ENCODE assay signal across 13 cellular contexts in genomic region chrX:112614640-112615039, GRCh38.
DNase-seq lines count a peak whose midpoint lies in the region; ATAC-seq, FAIRE-seq and TF ChIP-seq lines count a peak whose summit lies in the region.
"Had no signal": no experiment of that assay in that cellular context is flagged by ENCODE, and none has a peak within 500 bp of the region (broad histone marks: within the 10 kb centered on the region; RNA-seq: fewer than 3 reads in every experiment).

No MANE protein-coding gene starts in this region.

- no peak overlapping the region for H3K4me2 ChIP-seq in GM12878 (ENCODE audit: control insufficient read depth, insufficient read depth)

- in situ Hi-C loops in GM12878 (cut with MboI): no loop called here

- no peak for TF ChIP-seq POLR2A in GM12878 (IDR thresholded peaks at IDR 0.05; ENCODE audit: low read depth, low read length)

- TF ChIP-seq RAD21 in GM12878 (IDR thresholded peaks at IDR 0.05; ENCODE audit: insufficient read depth, low read depth, low read length): no peak

- H3K36me3 ChIP-seq in GM12878 (ENCODE audit: control insufficient read depth in 2 of 2, insufficient read depth in 2 of 2, low read length in 1 of 2): no peaks in the 10 kb centered on the region
- H3K36me3 ChIP-seq: prostate gland had no signal

- CTCF ChIA-PET in GM12878 (lab: Yijun Ruan, JAX): no interaction called here

- 16% methylated on average over 2 of the region's 2 CpGs for WGBS in GM12878 (ENCODE audit: insufficient coverage, insufficient replicate concordance, low lambda C conversion rate, missing lambda C conversion rate)

- no peaks in the 10 kb centered on the region for H3K79me2 ChIP-seq in GM12878 (ENCODE audit: control insufficient read depth, insufficient read depth, low read length)

- ATAC-seq in GM18861 (IDR thresholded peaks at IDR 0.05; ENCODE audit: unreplicated experiment): peak; percentile 87
- peak; percentile 90 for ATAC-seq in HG03066 (IDR thresholded peaks at IDR 0.05; ENCODE audit: low read depth, unreplicated experiment)
- ATAC-seq in GM12878: peak; percentile 57
- no peak for ATAC-seq in HG03039 (IDR thresholded peaks at IDR 0.05; ENCODE audit: unreplicated experiment)
- ATAC-seq: left colon had no signal

- POLR2A ChIA-PET in GM12878 (lab: Charles Lee): interaction anchor here (0.6 kb wide), 1 partner anchor 12 kb away, joined by 4 read pairs; no protein-coding TSS in a partner anchor

- no TSS peak for BruUV-seq in GM12878 (replicated peaks; lab: Mats Ljungman, UMichigan)

- intact Hi-C loops in GM12878 (cut with micrococcal nuclease; ENCODE audit: unreplicated experiment): no loop called here

- H3K4me3 ChIP-seq in GM12878: no peak overlapping the region
- H3K4me3 ChIP-seq: prostate gland had no signal

- no peak for TF ChIP-seq EP300 in GM12878 (IDR thresholded peaks at IDR 0.05; ENCODE audit: borderline replicate concordance in 1 of 2, control insufficient read depth in 1 of 2, low read depth in 2 of 2, low read length in 2 of 2)

- RAD21 ChIA-PET in GM12878 (lab: Charles Lee; ENCODE audit: unreplicated experiment): interaction anchor here (1.3 kb wide), 1 partner anchor 237 kb away, joined by 3 read pairs; no protein-coding TSS in a partner anchor

- FAIRE-seq in GM12878 (lab: Jason Lieb, UNC): no peak
- FAIRE-seq: GM12892 had no signal

- SMC1A ChIA-PET in GM12878 (lab: Charles Lee; ENCODE audit: uncharacterized antibody, unreplicated experiment): interaction anchor here (0.6 to 1.4 kb wide), 4 partner anchors 11 to 248 kb away, joined by 3 to 4 read pairs (median 3); no protein-coding TSS in a partner anchor

- H3K9ac ChIP-seq in GM12878 (ENCODE audit: control insufficient read depth, insufficient read depth, low read length): no peak overlapping the region

- TF ChIP-seq CTCF in GM12878 (IDR thresholded peaks at IDR 0.05 in 2 of 3, conservative IDR thresholded peaks at IDR 0.05 in 1 of 3; ENCODE audit: control insufficient read depth in 2 of 3, extremely low read depth in 1 of 3, insufficient read depth in 1 of 3, low read depth in 3 of 3, low read length in 3 of 3): no peak

- no peak overlapping the region for H3K27ac ChIP-seq in GM12878 (ENCODE audit: control insufficient read depth, insufficient read depth)
- H3K27ac ChIP-seq: prostate gland had no signal

- no peaks in the 10 kb centered on the region for H3K4me1 ChIP-seq in GM12878 (ENCODE audit: control insufficient read depth, insufficient read depth, low read length)
- H3K4me1 ChIP-seq: prostate gland had no signal

- no peaks in the 10 kb centered on the region for H4K20me1 ChIP-seq in GM12878 (ENCODE audit: control insufficient read depth, insufficient read depth)

- DNase-seq in GM12878 (ENCODE audit: low read depth, low spot score) (no peak), kidney glomerular epithelial cell (lab: John Stamatoyannopoulos, UW) (peak; percentile 6), NCI-H1048 (lab: John Stamatoyannopoulos, UW) (no peak), NCI-H1436 (lab: John Stamatoyannopoulos, UW) (no peak), DMS53 (lab: John Stamatoyannopoulos, UW) (no peak)
- DNase-seq: activated CD4-positive, alpha-beta T cell treated with anti-CD3 and anti-CD28 coated beads, Interleukin-2, amount 50 U/mL, for 48 hours; dermis blood vessel endothelial cell; left colon had no signal

- H2AFZ ChIP-seq in GM12878 (ENCODE audit: control insufficient read depth, low read depth, low read length): no peak overlapping the region

- no peaks in the 10 kb centered on the region; the same call in 2 of the 3 replicates for H3K9me3 ChIP-seq in GM12878 (replicated peaks; ENCODE audit: control insufficient read depth, insufficient read depth, low read length)
- H3K9me3 ChIP-seq: prostate gland had no signal

- no peaks in the 10 kb centered on the region for H3K27me3 ChIP-seq in GM12878 (replicated peaks in 1 of 2; ENCODE audit: control insufficient read depth in 2 of 2, insufficient read depth in 2 of 2, low read length in 1 of 2)

TF ChIP-seq in GM12878, 131 proteins besides CTCF, POLR2A, EP300 and RAD21 (continues in another document):
- TF ChIP-seq, protein P1, sequence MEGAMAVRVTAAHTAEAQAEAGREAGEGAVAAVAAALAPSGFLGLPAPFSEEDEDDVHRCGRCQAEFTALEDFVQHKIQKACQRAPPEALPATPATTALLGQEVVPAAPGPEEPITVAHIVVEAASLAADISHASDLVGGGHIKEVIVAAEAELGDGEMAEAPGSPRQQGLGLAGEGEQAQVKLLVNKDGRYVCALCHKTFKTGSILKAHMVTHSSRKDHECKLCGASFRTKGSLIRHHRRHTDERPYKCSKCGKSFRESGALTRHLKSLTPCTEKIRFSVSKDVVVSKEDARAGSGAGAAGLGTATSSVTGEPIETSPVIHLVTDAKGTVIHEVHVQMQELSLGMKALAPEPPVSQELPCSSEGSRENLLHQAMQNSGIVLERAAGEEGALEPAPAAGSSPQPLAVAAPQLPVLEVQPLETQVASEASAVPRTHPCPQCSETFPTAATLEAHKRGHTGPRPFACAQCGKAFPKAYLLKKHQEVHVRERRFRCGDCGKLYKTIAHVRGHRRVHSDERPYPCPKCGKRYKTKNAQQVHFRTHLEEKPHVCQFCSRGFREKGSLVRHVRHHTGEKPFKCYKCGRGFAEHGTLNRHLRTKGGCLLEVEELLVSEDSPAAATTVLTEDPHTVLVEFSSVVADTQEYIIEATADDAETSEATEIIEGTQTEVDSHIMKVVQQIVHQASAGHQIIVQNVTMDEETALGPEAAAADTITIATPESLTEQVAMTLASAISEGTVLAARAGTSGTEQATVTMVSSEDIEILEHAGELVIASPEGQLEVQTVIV (IDR thresholded peaks at IDR 0.05; ENCODE audit: borderline replicate concordance, partially characterized antibody): no peak
- no peak for TF ChIP-seq JUNB (IDR thresholded peaks at IDR 0.05)
- no peak for TF ChIP-seq PRDM15 (CRISPR knock-in tag; IDR thresholded peaks at IDR 0.05)
- no peak for TF ChIP-seq IRF5 (IDR thresholded peaks at IDR 0.05; ENCODE audit: borderline replicate concordance)
- no peak for TF ChIP-seq HSF1 (IDR thresholded peaks at IDR 0.05; ENCODE audit: low read depth, low read length)
- TF ChIP-seq SMAD5 (IDR thresholded peaks at IDR 0.05; ENCODE audit: low read depth): no peak
- no peak for TF ChIP-seq YBX1 (IDR thresholded peaks at IDR 0.05)
- TF ChIP-seq NFYA (IDR thresholded peaks at IDR 0.05; ENCODE audit: borderline replicate concordance, low read depth, low read length): no peak
